Comparison of ENCODE assay signal across 1 cellular context in the genomic region with DNA sequence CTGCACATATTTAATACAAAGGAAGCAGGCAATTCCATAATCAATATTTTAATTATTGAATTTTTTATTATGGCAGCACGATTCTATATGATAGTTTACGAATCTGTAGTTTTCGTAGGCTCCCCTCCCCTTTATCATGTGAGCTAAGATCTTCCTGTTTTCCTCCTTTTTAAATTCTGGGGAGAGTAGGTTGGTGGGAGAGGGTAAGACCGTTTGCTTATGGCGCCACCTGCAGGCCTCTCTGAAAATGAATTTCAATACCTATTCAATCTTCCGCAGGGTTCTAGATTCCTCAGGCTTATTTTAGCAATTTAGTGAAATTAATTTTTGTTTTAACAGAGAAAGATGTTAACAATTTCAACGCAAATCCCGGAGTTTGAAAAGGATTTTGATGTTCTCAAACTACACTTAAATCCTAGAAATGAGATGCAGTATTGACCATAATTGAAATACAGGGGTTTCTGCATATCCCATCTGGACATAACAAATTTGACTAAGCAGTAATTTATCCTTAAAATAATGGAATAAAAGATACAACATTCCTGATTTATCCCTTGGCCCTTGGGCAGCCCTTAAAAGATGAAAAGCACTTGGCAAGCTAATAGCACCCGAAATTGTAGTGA.
A peak's percentile ranks its signal among the peaks of the same experiment; 100 is the strongest.
TF ChIP-seq lines count a peak whose summit lies in the region.

No MANE protein-coding gene starts in this region.

TF ChIP-seq in IMR-90, 13 proteins besides CTCF, POLR2A, EP300 and RAD21:
- TF ChIP-seq FOS (IDR thresholded peaks at IDR 0.05; ENCODE audit: low read depth, low read length) (no peak), SMC3 (IDR thresholded peaks at IDR 0.05; ENCODE audit: low read depth, low read length) (peak; percentile 86), MXI1 (IDR thresholded peaks at IDR 0.05; ENCODE audit: borderline replicate concordance, low read depth, low read length) (no peak)
TF ChIP-seq in IMR-90: peak in this region for 1.
